29 cellular contexts compared by ENCODE assay signal in the genomic region with DNA sequence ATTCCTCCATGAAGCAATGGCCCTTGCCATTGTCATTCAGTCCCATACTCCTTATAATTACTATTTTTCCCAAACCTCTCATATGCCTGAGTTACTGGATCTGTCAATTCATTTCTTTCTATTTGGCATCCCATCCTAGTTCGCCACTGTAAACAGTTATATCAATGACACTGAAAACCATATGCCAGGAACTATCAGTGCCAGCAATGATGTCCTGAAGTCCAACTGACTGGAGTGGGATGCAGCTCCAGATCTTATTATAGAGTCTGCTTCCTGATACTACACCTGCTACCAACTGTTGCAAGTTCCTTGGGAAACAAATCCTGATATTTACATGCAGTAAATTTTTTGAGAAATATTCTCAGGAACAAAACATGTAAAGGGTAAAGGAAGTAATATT. TPM values are rescaled to one million over a fixed set of nuclear protein-coding genes. Genes with fewer than 3 reads are reported as not detected.
"Had no signal": no experiment of that assay in that cellular context is flagged by ENCODE, and none has a peak within 500 bp of the region (broad histone marks: within the 10 kb centered on the region; RNA-seq: fewer than 3 reads in every experiment).

No MANE protein-coding gene starts in this region.

- H3K27ac Mint-ChIP-seq: activated CD4-positive, alpha-beta memory T cell treated with anti-CD3 and anti-CD28 coated beads, Interleukin-2, amount 10 ng/mL, durations not matched to agents 7 days and 5 days; activated CD8-positive, alpha-beta memory T cell treated with anti-CD3 and anti-CD28 coated beads, Interleukin-2, amount 10 ng/mL, durations not matched to agents 7 days and 5 days; activated naive CD4-positive, alpha-beta T cell treated with anti-CD3 and anti-CD28 coated beads, Interleukin-2, amount 10 ng/mL, durations not matched to agents 7 days and 5 days; activated naive CD8-positive, alpha-beta T cell; brain had no signal

- ATAC-seq: activated CD8-positive, alpha-beta memory T cell treated with anti-CD3 and anti-CD28 coated beads, Interleukin-2, amount 10 ng/mL, durations not matched to agents 7 days and 5 days had no signal

- H3K9me3 Mint-ChIP-seq: activated CD4-positive, alpha-beta memory T cell treated with anti-CD3 and anti-CD28 coated beads, Interleukin-2, amount 10 ng/mL, durations not matched to agents 7 days and 5 days; activated naive CD4-positive, alpha-beta T cell treated with anti-CD3 and anti-CD28 coated beads, Interleukin-2, amount 10 ng/mL, durations not matched to agents 7 days and 5 days had no signal

- H3K4me3 Mint-ChIP-seq: activated CD4-positive, alpha-beta memory T cell treated with anti-CD3 and anti-CD28 coated beads, Interleukin-2, amount 10 ng/mL, durations not matched to agents 7 days and 5 days; activated CD8-positive, alpha-beta memory T cell treated with anti-CD3 and anti-CD28 coated beads, Interleukin-2, amount 10 ng/mL, durations not matched to agents 7 days and 5 days; activated naive CD4-positive, alpha-beta T cell treated with anti-CD3 and anti-CD28 coated beads, Interleukin-2, amount 10 ng/mL, durations not matched to agents 7 days and 5 days; activated naive CD8-positive, alpha-beta T cell; brain had no signal

- DNase-seq: activated CD4-positive, alpha-beta memory T cell treated with anti-CD3 and anti-CD28 coated beads, Interleukin-2, amount 10 ng/mL, durations not matched to agents 7 days and 5 days; activated CD4-positive, alpha-beta T cell treated with anti-CD3 and anti-CD28 coated beads for 1 hour; activated CD4-positive, alpha-beta T cell treated with anti-CD3 and anti-CD28 coated beads for 48 hours; activated CD4-positive, CD25-positive, alpha-beta regulatory T cell; activated CD8-positive, alpha-beta memory T cell treated with anti-CD3 and anti-CD28 coated beads for 24 hours; activated CD8-positive, alpha-beta memory T cell treated with anti-CD3 and anti-CD28 coated beads, Interleukin-2, amount 10 ng/mL, durations not matched to agents 7 days and 5 days; activated CD8-positive, alpha-beta memory T cell treated with anti-CD3 and anti-CD28 coated beads, Interleukin-2, amount 50 U/mL, for 48 hours; activated effector memory CD4-positive, alpha-beta T cell treated with Interleukin-2 at 50 U/mL for 16 hours; activated naive CD4-positive, alpha-beta T cell treated with anti-CD3 and anti-CD28 coated beads, Interleukin-2, amount 10 ng/mL, durations not matched to agents 7 days and 5 days; activated T-cell treated with anti-CD3 and anti-CD28 coated beads, Interleukin-2, amount 50 U/mL, for 48 hours; anterior cingulate cortex; central memory CD4-positive, alpha-beta T cell; MM.1S; MV-4-11; NCI-H1092; NCI-H1417; NCI-H2029; NCI-H345; NCI-H510A treated with DMSO at 0.1 percent for 48 hours; NCI-H526 treated with DMSO at 0.1 percent for 48 hours; NCI-H774; PC-9; Right ventricle myocardium superior; T1000; WERI-Rb-1 had no signal

- H3K27me3 Mint-ChIP-seq: brain had no signal

- H3K4me1 Mint-ChIP-seq: activated CD4-positive, alpha-beta memory T cell treated with anti-CD3 and anti-CD28 coated beads, Interleukin-2, amount 10 ng/mL, durations not matched to agents 7 days and 5 days; activated CD8-positive, alpha-beta memory T cell treated with anti-CD3 and anti-CD28 coated beads, Interleukin-2, amount 10 ng/mL, durations not matched to agents 7 days and 5 days; activated naive CD4-positive, alpha-beta T cell treated with anti-CD3 and anti-CD28 coated beads, Interleukin-2, amount 10 ng/mL, durations not matched to agents 7 days and 5 days; brain had no signal

RNA-seq across cellular contexts. Expression of a gene that starts 27.0 kb away (rescaled TPM):
- total RNA-seq: LHCN-M2, OCI-LY7 had no signal
